In genomic region chr1:170131450-170131849, GRCh38 we compare ENCODE assay signal across 20 cellular contexts. TPM values are rescaled to one million over a fixed set of nuclear protein-coding genes. Genes with fewer than 3 reads are reported as not detected.
A peak's percentile ranks its signal among the peaks of the same experiment; 100 is the strongest.
DNase-seq lines count a peak whose midpoint lies in the region; ATAC-seq, FAIRE-seq and TF ChIP-seq lines count a peak whose summit lies in the region.
"Had no signal": no experiment of that assay in that cellular context is flagged by ENCODE, and none has a peak within 500 bp of the region (broad histone marks: within the 10 kb centered on the region; RNA-seq: fewer than 3 reads in every experiment).

No MANE protein-coding gene starts in this region.

- CTCF ChIA-PET in activated CD4-positive, alpha-beta T cell treated with anti-CD3 and anti-CD28 coated beads for 36 hours (lab: Charles Lee), result interaction anchor here (1.2 kb wide), 1 partner anchor 19 kb away, joined by 3 read pairs; no protein-coding TSS in a partner anchor

- intact Hi-C loops in left colon (cut with DNase I, micrococcal nuclease), result no loop called here
- intact Hi-C loops in activated CD4-positive, alpha-beta T cell treated with anti-CD3 and anti-CD28 coated beads for 36 hours (cut with DNase I, micrococcal nuclease), result no loop called here

- POLR2A ChIA-PET in activated CD4-positive, alpha-beta T cell treated with anti-CD3 and anti-CD28 coated beads for 36 hours (lab: Charles Lee), result no interaction called here

- no peak overlapping the region for H3K4me3 Mint-ChIP-seq in activated CD4-positive, alpha-beta T cell treated with anti-CD3 and anti-CD28 coated beads for 36 hours
- H3K4me3 Mint-ChIP-seq: CD4-positive, CD25-positive, alpha-beta regulatory T cell; CD8-positive, alpha-beta memory T cell; H9 had no signal

- ATAC-seq in left colon, result peak; percentile 88
- no peak for ATAC-seq in activated CD4-positive, alpha-beta T cell treated with anti-CD3 and anti-CD28 coated beads for 36 hours

- no peaks in the 10 kb centered on the region for H3F3A ChIP-seq in neural cell (ENCODE audit: insufficient read depth, low read length, poor library complexity, severe bottlenecking)

- H3K9me2 ChIP-seq in neural cell (ENCODE audit: insufficient read depth, low read length), result no peaks in the 10 kb centered on the region

- no peak overlapping the region for H3K9ac ChIP-seq in neural cell (ENCODE audit: low read length)

- H3K9me3 Mint-ChIP-seq in activated CD4-positive, alpha-beta T cell treated with anti-CD3 and anti-CD28 coated beads for 36 hours (ENCODE audit: low read depth), result no peaks in the 10 kb centered on the region
- H3K9me3 Mint-ChIP-seq: CD4-positive, CD25-positive, alpha-beta regulatory T cell; CD8-positive, alpha-beta memory T cell; H9 had no signal

- no peak for TF ChIP-seq EP300 in neural cell (conservative IDR thresholded peaks at IDR 0.05; ENCODE audit: poor library complexity, severe bottlenecking)

- no peak overlapping the region for H3K27ac Mint-ChIP-seq in activated CD4-positive, alpha-beta T cell treated with anti-CD3 and anti-CD28 coated beads for 36 hours
- H3K27ac Mint-ChIP-seq: CD4-positive, CD25-positive, alpha-beta regulatory T cell; CD8-positive, alpha-beta memory T cell; H9 had no signal

- no peaks in the 10 kb centered on the region for H4K20me1 ChIP-seq in neural cell (ENCODE audit: insufficient read depth)

- H3K4me3 ChIP-seq in neural cell (ENCODE audit: low read length) (no peak overlapping the region), small intestine (ENCODE audit: low read depth in 1 of 2, low read length in 2 of 2) (no peak overlapping the region)

- H3K4me1 ChIP-seq in small intestine (ENCODE audit: control insufficient read depth in 2 of 2, insufficient read depth in 1 of 2, low read depth in 1 of 2, low read length in 1 of 2), result no peaks in the 10 kb centered on the region
- H3K4me1 ChIP-seq: BE2C had no signal

- no peak overlapping the region for H2AFZ ChIP-seq in neural cell (ENCODE audit: low read depth, low read length)

- no peak for FAIRE-seq in small intestine (lab: Jason Lieb, UNC)
- FAIRE-seq: GM12892, GM18507 had no signal

- no peaks in the 10 kb centered on the region for H3K4me1 Mint-ChIP-seq in activated CD4-positive, alpha-beta T cell treated with anti-CD3 and anti-CD28 coated beads for 36 hours
- H3K4me1 Mint-ChIP-seq: CD4-positive, CD25-positive, alpha-beta regulatory T cell; CD8-positive, alpha-beta memory T cell had no signal

- H3K27ac ChIP-seq in neural cell (ENCODE audit: low read length), result peak overlapping the region; percentile 17
- H3K27ac ChIP-seq in small intestine (ENCODE audit: low read depth in 1 of 2, low read length in 1 of 2), result no peak overlapping the region

- H3K36me3 ChIP-seq in neural cell (ENCODE audit: insufficient read depth, low read length), result no peaks in the 10 kb centered on the region
- no peaks in the 10 kb centered on the region for H3K36me3 ChIP-seq in small intestine (ENCODE audit: control insufficient read depth in 2 of 2, insufficient read depth in 2 of 2, low read length in 2 of 2)
- H3K36me3 ChIP-seq: BE2C had no signal

- H3K36me3 Mint-ChIP-seq in activated CD4-positive, alpha-beta T cell treated with anti-CD3 and anti-CD28 coated beads for 36 hours (ENCODE audit: low read depth), result no peaks in the 10 kb centered on the region
- H3K36me3 Mint-ChIP-seq: CD4-positive, CD25-positive, alpha-beta regulatory T cell; CD8-positive, alpha-beta memory T cell had no signal

- no peaks in the 10 kb centered on the region for H3K27me3 ChIP-seq in neural cell (ENCODE audit: insufficient read depth, low read depth, low read length)
- no peaks in the 10 kb centered on the region for H3K27me3 ChIP-seq in small intestine (ENCODE audit: control insufficient read depth in 2 of 2, insufficient read depth in 2 of 2, low read length in 2 of 2)
- H3K27me3 ChIP-seq: BE2C had no signal

- TF ChIP-seq CTCF in neural cell (IDR thresholded peaks at IDR 0.05; ENCODE audit: poor library complexity, severe bottlenecking), result no peak

- H3K9me3 ChIP-seq in neural cell (ENCODE audit: low read length), result no peaks in the 10 kb centered on the region
- H3K9me3 ChIP-seq in small intestine (ENCODE audit: control insufficient read depth, low read depth), result no peaks in the 10 kb centered on the region
- H3K9me3 ChIP-seq: BE2C had no signal

- H3K4me2 ChIP-seq in neural cell (ENCODE audit: low read length), result no peak overlapping the region

- peaks cover 6% of the 10 kb centered on the region for H3K27me3 Mint-ChIP-seq in activated CD4-positive, alpha-beta T cell treated with anti-CD3 and anti-CD28 coated beads for 36 hours

- no peaks in the 10 kb centered on the region for H3K79me2 ChIP-seq in neural cell (replicated peaks; ENCODE audit: insufficient read depth, low read length)

- DNase-seq in NCI-H69 (lab: John Stamatoyannopoulos, UW) (peak; percentile 45), left colon (peak; percentile 22 to 34), small intestine (peak; percentile 14), iPS-NIHi7 (ENCODE audit: extremely low spot score) (no peak), NCI-H146 treated with DMSO at 0.1 percent for 48 hours (lab: John Stamatoyannopoulos, UW; ENCODE audit: unreplicated experiment) (no peak)
- DNase-seq in activated CD4-positive, alpha-beta T cell treated with anti-CD3 and anti-CD28 coated beads for 36 hours, result no peak
- DNase-seq in stimulated activated naive CD4-positive, alpha-beta T cell treated with Interleukin-2 at 50 U/mL for 16 hours (lab: John Stamatoyannopoulos, UW), result no peak
- DNase-seq: BE2C; C1 segment of cervical spinal cord; CD4-positive, CD25-positive, alpha-beta regulatory T cell; CD8-positive, alpha-beta memory T cell; COR-L47; GDM1; GOT3; H9 had no signal

- 46 to 69% (median 57%) methylated on average over 6 of the region's 6 CpGs for WGBS in small intestine, 3 donors

- no peak for TF ChIP-seq RAD21 in neural cell (conservative IDR thresholded peaks at IDR 0.05)

TF ChIP-seq in neural cell, 6 proteins besides CTCF, POLR2A, EP300 and RAD21:
- TF ChIP-seq TAF1 (IDR thresholded peaks at IDR 0.05; ENCODE audit: low read depth) (no peak), SMC3 (conservative IDR thresholded peaks at IDR 0.05; ENCODE audit: poor library complexity) (no peak), MXI1 (conservative IDR thresholded peaks at IDR 0.05; ENCODE audit: poor library complexity, severe bottlenecking) (no peak)

RNA-seq across cellular contexts. Expression of gene NTMT2, which starts 14.3 kb away (rescaled TPM):
- total RNA-seq in left colon, result not detected
- 0.27 and 0.44 TPM in 2 replicates for polyA plus RNA-seq in neural cell
- not detected in 2 replicates for polyA minus RNA-seq in neural cell
- polyA plus RNA-seq in small intestine, result not detected
- not detected for total RNA-seq in activated CD4-positive, alpha-beta T cell treated with anti-CD3 and anti-CD28 coated beads for 36 hours
- total RNA-seq: A172; CD4-positive, CD25-positive, alpha-beta regulatory T cell; CD8-positive, alpha-beta memory T cell; HT-29 had no signal
- polyA plus RNA-seq: CD4-positive, CD25-positive, alpha-beta regulatory T cell; CD8-positive, alpha-beta memory T cell had no signal

RNA-seq across cellular contexts. Expression of gene KIFAP3, which starts 57.0 kb away (rescaled TPM):
- 10 to 100 TPM; 20.6 to 38.2 TPM for total RNA-seq in left colon
- polyA plus RNA-seq in neural cell (252 and 256 TPM in 2 replicates), small intestine (10 to 100 TPM; 10.5 to 15.2 (median 14.1) TPM)
- polyA minus RNA-seq in neural cell, result 332 and 362 TPM in 2 replicates
- 10 to 100 TPM; 10.9 to 11.5 TPM for total RNA-seq in activated CD4-positive, alpha-beta T cell treated with anti-CD3 and anti-CD28 coated beads for 36 hours

Comparison
In these comparisons a context has a peak if more than half of its experiments do, and no peak if none do; other contexts are left out.
1. DNase-seq: peak in NCI-H69 (single experiment), left colon (2 of 2) and small intestine (single experiment); none in iPS-NIHi7 (single experiment), activated CD4-positive, alpha-beta T cell treated with anti-CD3 and anti-CD28 coated beads for 36 hours (single experiment), stimulated activated naive CD4-positive, alpha-beta T cell treated with Interleukin-2 at 50 U/mL for 16 hours (single experiment) and NCI-H146 treated with DMSO at 0.1 percent for 48 hours (single experiment).